Comparison of ENCODE assay signal across 9 cellular contexts in the genomic region with DNA sequence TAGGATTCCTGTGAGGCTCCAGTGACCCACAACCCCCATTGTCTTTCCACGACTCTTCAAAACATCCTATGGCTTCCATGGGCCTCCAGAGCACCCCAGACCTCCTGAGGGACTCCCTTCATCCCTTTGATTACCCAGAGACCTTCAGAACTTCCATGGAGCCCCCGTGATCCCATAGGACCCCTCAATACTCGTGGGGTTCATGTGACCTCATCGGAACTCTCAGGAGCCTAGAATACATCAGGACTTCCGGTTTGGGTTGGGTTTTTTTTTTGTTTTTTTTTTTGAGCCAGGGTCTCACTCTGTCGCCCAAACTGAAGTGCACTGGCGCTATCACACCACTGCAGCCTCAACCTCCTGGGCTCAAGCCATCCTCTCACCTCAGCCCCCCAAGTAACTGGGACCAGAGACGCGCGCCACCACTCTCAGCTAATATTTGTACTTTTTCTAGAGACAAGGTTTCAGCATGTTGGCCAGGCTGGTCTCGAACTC. TPM values are rescaled to one million over a fixed set of nuclear protein-coding genes. Genes with fewer than 3 reads are reported as not detected.
DNase-seq lines count a peak whose midpoint lies in the region; ATAC-seq and TF ChIP-seq lines count a peak whose summit lies in the region.
"Had no signal": no experiment of that assay in that cellular context is flagged by ENCODE, and none has a peak within 500 bp of the region (broad histone marks: within the 10 kb centered on the region; RNA-seq: fewer than 3 reads in every experiment).

No MANE protein-coding gene starts in this region.

- ATAC-seq in HG02870 (IDR thresholded peaks at IDR 0.05; ENCODE audit: unreplicated experiment): no peak

- peaks cover 18% of the 10 kb centered on the region for H3K36me3 Mint-ChIP-seq in activated naive CD4-positive, alpha-beta T cell treated with anti-CD3 and anti-CD28 coated beads for 36 hours (ENCODE audit: low read depth)

- H3K27me3 Mint-ChIP-seq in activated naive CD4-positive, alpha-beta T cell treated with anti-CD3 and anti-CD28 coated beads for 36 hours (ENCODE audit: low read depth): no peaks in the 10 kb centered on the region

- WGBS in adrenal gland, 4 donors: 34 to 45% (median 35%) methylated on average over 10 to 11 of the region's 11 CpGs
- WGBS in liver: 56% methylated on average over 11 of the region's 11 CpGs
- 40% methylated on average over 10 of the region's 11 CpGs; no CpG with 5 or more reads in 1 of the 2 donors for WGBS in transverse colon (ENCODE audit: low coverage in 1 of 2), 2 donors

- H3K9ac ChIP-seq in liver (ENCODE audit: low read depth in 1 of 2, low read length in 2 of 2): peak overlapping the region; percentile 24 to 80

- TF ChIP-seq POLR2A in adrenal gland (IDR thresholded peaks at IDR 0.05) (no peak), transverse colon (IDR thresholded peaks at IDR 0.05) (no peak)

- TF ChIP-seq EP300 in transverse colon (IDR thresholded peaks at IDR 0.05; ENCODE audit: low read depth): no peak

- in situ Hi-C loops in transverse colon (cut with MboI; ENCODE audit: low pct_ligation_motif_present in 1 of 4, low pct_unique_long_range_greater_than_20kb in 1 of 4, low sequenced_read_pairs in 3 of 4): no loop called here

- peaks cover 0 to 5% of the 10 kb centered on the region in 2 donors for H3K36me3 ChIP-seq in adrenal gland (replicated peaks in 1 of 2)
- peaks cover 0 to 5% (median 2%) of the 10 kb centered on the region in 4 donors for H3K36me3 ChIP-seq in liver (ENCODE audit: control insufficient read depth in 4 of 4, insufficient read depth in 3 of 4, low read depth in 1 of 4, low read length in 3 of 4)
- H3K36me3 ChIP-seq in transverse colon: peaks cover 0 to 7% (median 2%) of the 10 kb centered on the region in 4 donors

- no peaks in the 10 kb centered on the region for H3K9me3 Mint-ChIP-seq in activated naive CD4-positive, alpha-beta T cell treated with anti-CD3 and anti-CD28 coated beads for 36 hours

- CTCF ChIA-PET in activated naive CD4-positive, alpha-beta T cell treated with anti-CD3 and anti-CD28 coated beads for 36 hours (lab: Charles Lee): interaction anchor here (1.3 to 2.1 kb wide), 3 partner anchors 17 to 22 kb away, joined by 3 to 10 read pairs (median 9); a partner anchor contains a TSS

- intact Hi-C loops in activated naive CD4-positive, alpha-beta T cell treated with anti-CD3 and anti-CD28 coated beads for 36 hours (cut with micrococcal nuclease): loop anchor here (1.0 to 10.0 kb wide), 10 partner anchors 16 to 1092 kb away; a partner anchor contains a TSS
- intact Hi-C loops in adrenal gland (cut with DNase I) (no loop called here), transverse colon (cut with DNase I; ENCODE audit: low total_unique reads) (no loop called here)

- no peak for DNase-seq in activated naive CD4-positive, alpha-beta T cell treated with anti-CD3 and anti-CD28 coated beads for 36 hours
- no peak for DNase-seq in activated naive CD4-positive, alpha-beta T cell (lab: John Stamatoyannopoulos, UW)
- no peak for DNase-seq in adrenal gland
- no peak for DNase-seq in transverse colon
- no peak for DNase-seq in NCI-H446 (lab: John Stamatoyannopoulos, UW)
- no peak for DNase-seq in HuH-7 (ENCODE audit: low spot score)

- peak overlapping the region; percentile 100 for H3K4me3 Mint-ChIP-seq in activated naive CD4-positive, alpha-beta T cell treated with anti-CD3 and anti-CD28 coated beads for 36 hours

- TF ChIP-seq RAD21 in liver (IDR thresholded peaks at IDR 0.05): no peak

- H3K4me1 Mint-ChIP-seq in activated naive CD4-positive, alpha-beta T cell treated with anti-CD3 and anti-CD28 coated beads for 36 hours (ENCODE audit: low read depth): peaks cover 39% of the 10 kb centered on the region

- peak overlapping the region in 3 of 4 donors; percentile 52 to 80 (median 66) for H3K4me3 ChIP-seq in adrenal gland
- H3K4me3 ChIP-seq in liver (ENCODE audit: low read depth in 1 of 3, low read length in 3 of 3): peak overlapping the region; percentile 53 to 78 (median 75)
- peak overlapping the region; percentile 51 to 68 (median 54) for H3K4me3 ChIP-seq in transverse colon

- peak overlapping the region; percentile 100 for H3K27ac Mint-ChIP-seq in activated naive CD4-positive, alpha-beta T cell treated with anti-CD3 and anti-CD28 coated beads for 36 hours

- H3K4me1 ChIP-seq in adrenal gland (replicated peaks in 1 of 2): peaks cover 3 to 22% of the 10 kb centered on the region in 2 donors
- peaks cover 0 to 22% (median 10%) of the 10 kb centered on the region in 4 donors for H3K4me1 ChIP-seq in liver (ENCODE audit: control insufficient read depth in 4 of 4, insufficient read depth in 4 of 4, low read length in 3 of 4)
- peaks cover 10 to 54% (median 16%) of the 10 kb centered on the region in 4 donors for H3K4me1 ChIP-seq in transverse colon

- H3K27me3 ChIP-seq in adrenal gland (no peaks in the 10 kb centered on the region), liver (ENCODE audit: control insufficient read depth in 4 of 4, insufficient read depth in 4 of 4, low read length in 3 of 4) (no peaks in the 10 kb centered on the region), transverse colon (no peaks in the 10 kb centered on the region)

- TF ChIP-seq CTCF in adrenal gland (IDR thresholded peaks at IDR 0.05) (no peak), liver (IDR thresholded peaks at IDR 0.05; ENCODE audit: low read depth, low read length, missing input control) (no peak), transverse colon (IDR thresholded peaks at IDR 0.05) (no peak)

- H3K9me3 ChIP-seq in adrenal gland (replicated peaks in 1 of 3) (no peaks in the 10 kb centered on the region), liver (ENCODE audit: control insufficient read depth in 4 of 4, low read length in 3 of 4) (no peaks in the 10 kb centered on the region), transverse colon (no peaks in the 10 kb centered on the region)

- H3K27ac ChIP-seq in adrenal gland (peak overlapping the region; percentile 82 to 97 (median 91)), liver (ENCODE audit: low read depth in 1 of 2, low read length in 2 of 2) (peak overlapping the region; percentile 90 to 95), transverse colon (peak overlapping the region; percentile 95 to 100 (median 96))

TF ChIP-seq in liver, 16 proteins besides CTCF, POLR2A, EP300 and RAD21 (continues in another document):
- TF ChIP-seq FOXA1 (IDR thresholded peaks at IDR 0.05) (no peak), HNF4A (conservative IDR thresholded peaks at IDR 0.05) (no peak), NR2F2 (IDR thresholded peaks at IDR 0.05) (no peak), RXRA (IDR thresholded peaks at IDR 0.05) (no peak), GABPA (IDR thresholded peaks at IDR 0.05 in 1 of 2, conservative IDR thresholded peaks at IDR 0.05 in 1 of 2) (no peak), SP1 (IDR thresholded peaks at IDR 0.05) (no peak), HNF4G (IDR thresholded peaks at IDR 0.05) (no peak), FOXA2 (IDR thresholded peaks at IDR 0.05) (no peak)
- TF ChIP-seq, protein P1, sequence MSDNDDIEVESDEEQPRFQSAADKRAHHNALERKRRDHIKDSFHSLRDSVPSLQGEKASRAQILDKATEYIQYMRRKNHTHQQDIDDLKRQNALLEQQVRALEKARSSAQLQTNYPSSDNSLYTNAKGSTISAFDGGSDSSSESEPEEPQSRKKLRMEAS (IDR thresholded peaks at IDR 0.05): no peak
- TF ChIP-seq, protein P2, sequence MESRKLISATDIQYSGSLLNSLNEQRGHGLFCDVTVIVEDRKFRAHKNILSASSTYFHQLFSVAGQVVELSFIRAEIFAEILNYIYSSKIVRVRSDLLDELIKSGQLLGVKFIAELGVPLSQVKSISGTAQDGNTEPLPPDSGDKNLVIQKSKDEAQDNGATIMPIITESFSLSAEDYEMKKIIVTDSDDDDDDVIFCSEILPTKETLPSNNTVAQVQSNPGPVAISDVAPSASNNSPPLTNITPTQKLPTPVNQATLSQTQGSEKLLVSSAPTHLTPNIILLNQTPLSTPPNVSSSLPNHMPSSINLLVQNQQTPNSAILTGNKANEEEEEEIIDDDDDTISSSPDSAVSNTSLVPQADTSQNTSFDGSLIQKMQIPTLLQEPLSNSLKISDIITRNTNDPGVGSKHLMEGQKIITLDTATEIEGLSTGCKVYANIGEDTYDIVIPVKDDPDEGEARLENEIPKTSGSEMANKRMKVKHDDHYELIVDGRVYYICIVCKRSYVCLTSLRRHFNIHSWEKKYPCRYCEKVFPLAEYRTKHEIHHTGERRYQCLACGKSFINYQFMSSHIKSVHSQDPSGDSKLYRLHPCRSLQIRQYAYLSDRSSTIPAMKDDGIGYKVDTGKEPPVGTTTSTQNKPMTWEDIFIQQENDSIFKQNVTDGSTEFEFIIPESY (IDR thresholded peaks at IDR 0.05): no peak

RNA-seq across cellular contexts. Expression of a gene that starts 0.8 kb away (rescaled TPM):
- 10 to 100 TPM; 43.4 to 46.8 TPM for total RNA-seq in activated naive CD4-positive, alpha-beta T cell treated with anti-CD3 and anti-CD28 coated beads for 36 hours
- total RNA-seq in adrenal gland (10 to 100 TPM; 23.8 to 47.8 (median 29.7) TPM), liver (10 to 100 TPM; 21.3 to 35.8 TPM), transverse colon (100 to 1,000 TPM in 1 of 4 donors, 10 to 100 TPM in 3; 24.3 to 465 (median 43.1) TPM)
- polyA plus RNA-seq in adrenal gland (10 to 100 TPM in 2 of 3 donors, 1 to 10 TPM in 1; 3.6 to 95.5 (median 86.7) TPM), liver (10 to 100 TPM in 1 of 2 donors, 1 to 10 TPM in 1; 5.2 to 21.8 TPM)

RNA-seq across cellular contexts. Expression of a gene that starts 2.2 kb away (rescaled TPM):
- total RNA-seq in activated naive CD4-positive, alpha-beta T cell treated with anti-CD3 and anti-CD28 coated beads for 36 hours: 10 to 100 TPM; 80.7 to 84.4 TPM
- 100 to 1,000 TPM in 3 of 8 donors, 10 to 100 TPM in 5; 63.1 to 131 (median 83.6) TPM for total RNA-seq in adrenal gland
- polyA plus RNA-seq in adrenal gland: 100 to 1,000 TPM in 1 of 3 donors, 10 to 100 TPM in 2; 26.6 to 103 (median 72.3) TPM
- 10 to 100 TPM; 48.6 to 59.4 TPM for total RNA-seq in liver
- polyA plus RNA-seq in liver: 10 to 100 TPM; 41.4 to 45.8 TPM
- total RNA-seq in transverse colon: 100 to 1,000 TPM in 1 of 4 donors, 10 to 100 TPM in 3; 52.7 to 105 (median 90.4) TPM

RNA-seq across cellular contexts. Expression of a gene that starts 12.5 kb away (rescaled TPM):
- total RNA-seq in activated naive CD4-positive, alpha-beta T cell treated with anti-CD3 and anti-CD28 coated beads for 36 hours: under 1 TPM; 0.12 TPM
- 1 to 10 TPM in 5 of 8 donors, under 1 TPM in 3; 0.43 to 9.6 (median 1.6) TPM for total RNA-seq in adrenal gland
- polyA plus RNA-seq in adrenal gland: 1 to 10 TPM in 2 of 3 donors, under 1 TPM in 1; 0.18 to 1.9 (median 1.0) TPM
- total RNA-seq in liver: under 1 TPM in 1 of 2 donors, not detected in 1; 0.08 TPM
- polyA plus RNA-seq in liver: under 1 TPM in 1 of 2 donors, not detected in 1; 0.06 TPM
- 1 to 10 TPM in 1 of 4 donors, under 1 TPM in 1, not detected in 2; 0.55 to 1.1 TPM for total RNA-seq in transverse colon

RNA-seq across cellular contexts. Expression of a gene that starts 20.2 kb away (rescaled TPM):
- 10 to 100 TPM; 23.9 to 28.4 TPM for total RNA-seq in activated naive CD4-positive, alpha-beta T cell treated with anti-CD3 and anti-CD28 coated beads for 36 hours
- total RNA-seq in adrenal gland (10 to 100 TPM in 3 of 8 donors, 1 to 10 TPM in 5; 4.9 to 10.6 (median 8.7) TPM), liver (1 to 10 TPM in 1 of 2 donors, under 1 TPM in 1; 0.65 to 1.8 TPM), transverse colon (1 to 10 TPM in 2 of 4 donors, under 1 TPM in 1, not detected in 1; 1.00 to 4.0 (median 3.2) TPM)
- polyA plus RNA-seq in adrenal gland (10 to 100 TPM in 2 of 3 donors, 1 to 10 TPM in 1; 1.8 to 33.8 (median 24.7) TPM), liver (1 to 10 TPM; 2.5 to 4.3 TPM)

RNA-seq across cellular contexts. Expression of a gene that starts 28.6 kb away (rescaled TPM):
- not detected for total RNA-seq in activated naive CD4-positive, alpha-beta T cell treated with anti-CD3 and anti-CD28 coated beads for 36 hours
- not detected for total RNA-seq in adrenal gland
- not detected for polyA plus RNA-seq in adrenal gland
- not detected for total RNA-seq in liver
- not detected for polyA plus RNA-seq in liver
- not detected for total RNA-seq in transverse colon
- total RNA-seq: T-helper 1 cell treated with Interleukin-12 subunit alpha and Interleukin-12 subunit beta and Interleukin-4 antibody, amounts not matched to agents 30 ng/mL and 1 ng/mL, for 36 hours had no signal
